35 cellular contexts compared by ENCODE assay signal in genomic region chr20:12198281-12198680, GRCh38.
"Had no signal": no experiment of that assay in that cellular context is flagged by ENCODE, and none has a peak within 500 bp of the region (broad histone marks: within the 10 kb centered on the region; RNA-seq: fewer than 3 reads in every experiment).

No MANE protein-coding gene starts in this region.

- DNase-seq: Karpas-422, Kasumi-1, MG63, MM.1S, NCI-H1048, NCI-H1092, NCI-H1092 treated with DMSO at 0.1 percent for 48 hours, NCI-H1105, NCI-H1105 treated with DMSO at 0.1 percent for 48 hours, NCI-H1417, NCI-H1417 treated with DMSO at 0.1 percent for 48 hours, NCI-H1436, NCI-H1436 treated with DMSO at 0.1 percent for 48 hours, NCI-H146, NCI-H1694, NCI-H1694 treated with DMSO at 0.1 percent for 48 hours, NCI-H187, NCI-H187 treated with DMSO at 0.1 percent for 48 hours, NCI-H1930, NCI-H2029, NCI-H2029 treated with DMSO at 0.1 percent for 48 hours, NCI-H2081, NCI-H2081 treated with DMSO at 0.1 percent for 48 hours, NCI-H2107, NCI-H2171, NCI-H2171 treated with DMSO at 0.1 percent for 48 hours, NCI-H2227 treated with DMSO at 0.1 percent for 48 hours, NCI-H226, NCI-H345, NCI-H446, NCI-H446 treated with DMSO at 0.1 percent for 48 hours, NCI-H510A, NCI-H510A treated with DMSO at 0.1 percent for 48 hours, NCI-H524, NCI-H524 treated with DMSO at 0.1 percent for 48 hours had no signal
